ENCODE assay signal across 3 cellular contexts in the genomic region with DNA sequence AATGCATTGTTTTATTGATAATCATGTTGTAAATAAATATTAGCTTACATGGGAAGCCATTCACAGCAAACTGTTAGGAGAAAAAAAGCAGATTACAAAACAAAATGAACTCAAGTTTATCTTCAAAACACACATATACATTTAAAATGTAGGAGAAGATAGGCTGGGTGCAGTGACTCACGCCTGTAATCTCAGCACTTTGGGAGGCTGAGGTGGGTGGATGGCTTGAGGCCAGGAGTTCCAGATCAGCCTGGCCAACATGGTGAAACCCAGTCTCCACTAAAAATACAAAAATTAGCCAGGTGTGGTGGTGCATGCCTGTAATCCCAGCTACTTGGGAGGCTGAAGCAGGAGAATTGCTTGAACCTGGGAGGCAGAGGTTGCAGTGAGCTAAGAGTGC. TPM values are rescaled to one million over a fixed set of nuclear protein-coding genes. Genes with fewer than 3 reads are reported as not detected.
"Had no signal": no experiment of that assay in that cellular context is flagged by ENCODE, and none has a peak within 500 bp of the region (broad histone marks: within the 10 kb centered on the region; RNA-seq: fewer than 3 reads in every experiment).

No MANE protein-coding gene starts in this region.

RNA-seq across cellular contexts. Expression of a gene that starts 30.3 kb away (rescaled TPM):
- total RNA-seq: LHCN-M2, RPMI7951, SJCRH30 had no signal
